Comparison of ENCODE assay signal across 10 cellular contexts in the genomic region with DNA sequence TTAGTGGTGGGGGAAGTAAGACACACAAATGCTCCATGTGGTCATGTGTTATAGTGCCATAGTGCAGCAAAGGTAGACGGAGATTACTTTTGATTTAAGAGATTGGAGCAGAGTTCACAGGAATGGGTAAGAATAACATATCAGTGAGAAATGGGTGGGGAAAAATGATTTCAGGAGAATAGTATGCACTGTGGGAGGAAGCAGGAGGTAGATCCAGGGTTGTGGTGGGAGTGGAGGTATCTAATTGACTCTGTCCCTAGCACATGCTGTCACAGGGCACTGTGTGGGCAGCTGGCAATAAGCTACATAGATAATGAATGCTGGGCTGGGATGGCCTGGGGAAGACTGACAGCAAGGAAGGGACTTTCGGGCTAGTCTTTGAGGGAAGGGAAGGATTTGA.
DNase-seq lines count a peak whose midpoint lies in the region; ATAC-seq and TF ChIP-seq lines count a peak whose summit lies in the region.
"Had no signal": no experiment of that assay in that cellular context is flagged by ENCODE, and none has a peak within 500 bp of the region (broad histone marks: within the 10 kb centered on the region; RNA-seq: fewer than 3 reads in every experiment).

No MANE protein-coding gene starts in this region.

- no peak overlapping the region for H3K4me3 ChIP-seq in fibroblast of pulmonary artery (replicated peaks; ENCODE audit: low read depth, low read length)

- TF ChIP-seq CTCF in fibroblast of pulmonary artery (IDR thresholded peaks at IDR 0.05; ENCODE audit: low read length, missing control alignments) (no peak), GM13976 (IDR thresholded peaks at IDR 0.05; ENCODE audit: borderline replicate concordance, control extremely low read depth, extremely low read depth, insufficient read depth, missing control alignments) (no peak)

- in situ Hi-C loops in GM13976 (cut with MboI; ENCODE audit: low sequenced_read_pairs, unreplicated experiment), result no loop called here

- peak; percentile 76 for DNase-seq in M059J (ENCODE audit: low read depth)
- peak; percentile 60 for DNase-seq in fibroblast of pulmonary artery (ENCODE audit: low read depth)
- peak; percentile 56 for DNase-seq in posterior vena cava (ENCODE audit: low spot score)
- no peak for DNase-seq in amniotic stem cell (lab: John Stamatoyannopoulos, UW)
- DNase-seq in activated T-cell treated with anti-CD3 and anti-CD28 coated beads, Interleukin-2, amount 50 U/mL, for 1 hour, result no peak
- DNase-seq in GM13976 (ENCODE audit: low spot score), result no peak
- DNase-seq: activated naive CD4-positive, alpha-beta T cell; natural killer cell had no signal

- intact Hi-C loops in posterior vena cava (cut with DNase I), result no loop called here

- ATAC-seq in GM19463 (IDR thresholded peaks at IDR 0.05; ENCODE audit: unreplicated experiment), result peak; percentile 50
- no peak for ATAC-seq in HG02970 (IDR thresholded peaks at IDR 0.05; ENCODE audit: low FRiP score, unreplicated experiment)

Comparison
In these comparisons a context has a peak if more than half of its experiments do, and no peak if none do; other contexts are left out.
1. DNase-seq: peak in M059J (single experiment), fibroblast of pulmonary artery (single experiment) and posterior vena cava (single experiment); none in amniotic stem cell (single experiment), activated T-cell treated with anti-CD3 and anti-CD28 coated beads, Interleukin-2, amount 50 U/mL, for 1 hour (single experiment) and GM13976 (single experiment).